ENCODE assay signal across 22 cellular contexts in genomic region chr1:28306550-28306949, GRCh38. TPM values are rescaled to one million over a fixed set of nuclear protein-coding genes. Genes with fewer than 3 reads are reported as not detected.
A peak's percentile ranks its signal among the peaks of the same experiment; 100 is the strongest.
DNase-seq lines count a peak whose midpoint lies in the region; ATAC-seq and TF ChIP-seq lines count a peak whose summit lies in the region.
"Had no signal": no experiment of that assay in that cellular context is flagged by ENCODE, and none has a peak within 500 bp of the region (broad histone marks: within the 10 kb centered on the region; RNA-seq: fewer than 3 reads in every experiment).

No MANE protein-coding gene starts in this region.

- H3K4me3 ChIP-seq in mammary epithelial cell (replicated peaks in 1 of 3; ENCODE audit: insufficient read depth in 1 of 3, low read depth in 2 of 3, low read length in 3 of 3) = no peak overlapping the region
- H3K4me3 ChIP-seq in breast epithelium = no peak overlapping the region
- no peak overlapping the region for H3K4me3 ChIP-seq in PC-3 (ENCODE audit: low read length)
- H3K4me3 ChIP-seq in gastroesophageal sphincter = no peak overlapping the region
- H3K4me3 ChIP-seq: prostate gland had no signal

- no peaks in the 10 kb centered on the region for H3F3A ChIP-seq in PC-3 (ENCODE audit: low read length, unreplicated experiment)

- H3K4me3 Mint-ChIP-seq in mesothelial cell of epicardium = no peak overlapping the region
- H3K4me3 Mint-ChIP-seq: activated CD4-positive, alpha-beta T cell treated with anti-CD3 and anti-CD28 coated beads for 36 hours; activated naive CD8-positive, alpha-beta T cell; CD4-positive, alpha-beta T cell; neural crest cell; stimulated activated memory B cell treated with anti-CD40 and anti-IgM and Interleukin-4, amounts not matched to agents 10 μg/mL and 1 μg/mL and 100 μg/mL, for 72 hours; type B pancreatic cell had no signal

- in situ Hi-C loops in mammary epithelial cell (cut with MboI; ENCODE audit: low sequenced_read_pairs in 2 of 2) = no loop called here

- H3K27ac Mint-ChIP-seq in mesothelial cell of epicardium = peak overlapping the region; percentile 66
- H3K27ac Mint-ChIP-seq: activated CD4-positive, alpha-beta T cell treated with anti-CD3 and anti-CD28 coated beads for 36 hours; activated naive CD8-positive, alpha-beta T cell; CD4-positive, alpha-beta T cell; stimulated activated memory B cell treated with anti-CD40 and anti-IgM and Interleukin-4, amounts not matched to agents 10 μg/mL and 1 μg/mL and 100 μg/mL, for 72 hours; type B pancreatic cell had no signal

- H3K9me3 Mint-ChIP-seq in mesothelial cell of epicardium = no peaks in the 10 kb centered on the region
- H3K9me3 Mint-ChIP-seq: CD4-positive, alpha-beta T cell; neural crest cell; stimulated activated memory B cell treated with anti-CD40 and anti-IgM and Interleukin-4, amounts not matched to agents 10 μg/mL and 1 μg/mL and 100 μg/mL, for 72 hours; type B pancreatic cell had no signal

- H3K36me3 Mint-ChIP-seq in mesothelial cell of epicardium = no peaks in the 10 kb centered on the region
- H3K36me3 Mint-ChIP-seq: activated naive CD8-positive, alpha-beta T cell; stimulated activated memory B cell treated with anti-CD40 and anti-IgM and Interleukin-4, amounts not matched to agents 10 μg/mL and 1 μg/mL and 100 μg/mL, for 72 hours; type B pancreatic cell had no signal

- H3K4me2 ChIP-seq in mammary epithelial cell (ENCODE audit: insufficient read depth, low read depth, low read length) (no peak overlapping the region), PC-3 (ENCODE audit: low read length) (no peak overlapping the region)

- H3K27ac ChIP-seq in mammary epithelial cell (ENCODE audit: insufficient read depth, low read depth, low read length) (no peak overlapping the region), breast epithelium (no peak overlapping the region), PC-3 (ENCODE audit: low read length) (no peak overlapping the region), gastroesophageal sphincter (no peak overlapping the region)
- H3K27ac ChIP-seq: prostate gland had no signal

- no peak for TF ChIP-seq EP300 in gastroesophageal sphincter (IDR thresholded peaks at IDR 0.05)

- CTCF ChIA-PET in mammary epithelial cell (lab: Charles Lee; ENCODE audit: low non-redundant PET) (no interaction called here), PC-3 (lab: Charles Lee) (no interaction called here)

- H3K9me3 ChIP-seq in mammary epithelial cell (replicated peaks; ENCODE audit: insufficient read depth, low read length) = no peaks in the 10 kb centered on the region
- H3K9me3 ChIP-seq in breast epithelium = no peaks in the 10 kb centered on the region
- H3K9me3 ChIP-seq in PC-3 (ENCODE audit: low read length) = no peaks in the 10 kb centered on the region
- no peaks in the 10 kb centered on the region for H3K9me3 ChIP-seq in gastroesophageal sphincter
- H3K9me3 ChIP-seq: prostate gland had no signal

- H3K4me1 Mint-ChIP-seq in mesothelial cell of epicardium = peaks cover 6% of the 10 kb centered on the region
- H3K4me1 Mint-ChIP-seq: activated CD4-positive, alpha-beta T cell treated with anti-CD3 and anti-CD28 coated beads for 36 hours; stimulated activated memory B cell treated with anti-CD40 and anti-IgM and Interleukin-4, amounts not matched to agents 10 μg/mL and 1 μg/mL and 100 μg/mL, for 72 hours had no signal

- no peaks in the 10 kb centered on the region for H3K9me2 ChIP-seq in PC-3 (replicated peaks; ENCODE audit: low read length)

- H3K36me3 ChIP-seq in mammary epithelial cell (ENCODE audit: insufficient read depth, low read length) (no peaks in the 10 kb centered on the region), breast epithelium (no peaks in the 10 kb centered on the region), PC-3 (ENCODE audit: low read depth, low read length) (no peaks in the 10 kb centered on the region), gastroesophageal sphincter (no peaks in the 10 kb centered on the region)
- H3K36me3 ChIP-seq: prostate gland had no signal

- BruUV-seq in mammary epithelial cell (replicated peaks; lab: Mats Ljungman, UMichigan) = no TSS peak
- no TSS peak for BruUV-seq in PC-3 (replicated peaks; lab: Mats Ljungman, UMichigan)

- TF ChIP-seq POLR2A in breast epithelium (IDR thresholded peaks at IDR 0.05) (no peak), gastroesophageal sphincter (IDR thresholded peaks at IDR 0.05) (no peak)

- DNase-seq in mammary epithelial cell (no peak), breast epithelium (ENCODE audit: low spot score in 2 of 2) (no peak), PC-3 (no peak), mesothelial cell of epicardium (ENCODE audit: low spot score in 2 of 2, unreplicated experiment in 2 of 2) (no peak), NCI-H128 (lab: John Stamatoyannopoulos, UW; ENCODE audit: unreplicated experiment) (no peak)
- DNase-seq in activated CD8-positive, alpha-beta memory T cell treated with anti-CD3 and anti-CD28 coated beads, Interleukin-2, amount 50 U/mL, for 4 hours = no peak
- DNase-seq in activated CD4-positive, alpha-beta T cell treated with anti-CD3 and anti-CD28 coated beads, Interleukin-2, amount 50 U/mL, for 1 hour = no peak
- DNase-seq: activated CD4-positive, alpha-beta T cell treated with anti-CD3 and anti-CD28 coated beads for 36 hours; activated T-cell treated with anti-CD3 and anti-CD28 coated beads for 4 hours; aorta; CD4-positive, alpha-beta T cell; effector CD8-positive, alpha-beta T cell; mesenchymal stem cell; NCI-H146; SIG-M5 had no signal

- intact Hi-C loops in mammary epithelial cell (cut with micrococcal nuclease) (no loop called here), breast epithelium (cut with DNase I; ENCODE audit: low total_unique reads) (no loop called here), PC-3 (cut with micrococcal nuclease) (no loop called here)

- no peak for ATAC-seq in PC-3
- ATAC-seq in gastroesophageal sphincter = no peak
- ATAC-seq: activated CD4-positive, alpha-beta T cell treated with anti-CD3 and anti-CD28 coated beads for 36 hours; left lobe of liver; stimulated activated memory B cell treated with anti-CD40 and anti-IgM and Interleukin-4, amounts not matched to agents 10 μg/mL and 1 μg/mL and 100 μg/mL, for 72 hours had no signal

- no peaks in the 10 kb centered on the region for H4K20me1 ChIP-seq in mammary epithelial cell (ENCODE audit: insufficient read depth, low read length)
- no peaks in the 10 kb centered on the region for H4K20me1 ChIP-seq in PC-3 (ENCODE audit: low read length)

- H3K79me2 ChIP-seq in mammary epithelial cell (ENCODE audit: insufficient read depth, low read length) = no peaks in the 10 kb centered on the region
- H3K79me2 ChIP-seq in PC-3 (ENCODE audit: low read length) = no peaks in the 10 kb centered on the region

- H2AFZ ChIP-seq in mammary epithelial cell (ENCODE audit: low read depth, low read length) = peak overlapping the region; percentile 44
- H2AFZ ChIP-seq in PC-3 (ENCODE audit: low read length) = peak overlapping the region; percentile 65

- no peaks in the 10 kb centered on the region for H3K27me3 Mint-ChIP-seq in mesothelial cell of epicardium (ENCODE audit: low read depth)
- H3K27me3 Mint-ChIP-seq: activated CD4-positive, alpha-beta T cell treated with anti-CD3 and anti-CD28 coated beads for 36 hours; CD4-positive, alpha-beta T cell; stimulated activated memory B cell treated with anti-CD40 and anti-IgM and Interleukin-4, amounts not matched to agents 10 μg/mL and 1 μg/mL and 100 μg/mL, for 72 hours; type B pancreatic cell had no signal

- H3K27me3 ChIP-seq in mammary epithelial cell (ENCODE audit: insufficient read depth, low read length) (no peaks in the 10 kb centered on the region), breast epithelium (no peaks in the 10 kb centered on the region), PC-3 (ENCODE audit: low read length) (no peaks in the 10 kb centered on the region), gastroesophageal sphincter (peaks cover 29% of the 10 kb centered on the region)

- no peak overlapping the region for H3K9ac ChIP-seq in mammary epithelial cell (ENCODE audit: insufficient read depth, low read length)
- H3K9ac ChIP-seq in PC-3 (ENCODE audit: low read length) = no peak overlapping the region

- dilution Hi-C loops in mammary epithelial cell (cut with HindIII; ENCODE audit: low sequenced_read_pairs) = loop anchor here (5.0 kb wide), 1 partner anchor 94 kb away; no protein-coding TSS in a partner anchor

- POLR2A ChIA-PET in PC-3 (lab: Charles Lee; ENCODE audit: unreplicated experiment) = no interaction called here

- TF ChIP-seq CTCF in mammary epithelial cell (conservative IDR thresholded peaks at IDR 0.05 in 1 of 2, IDR thresholded peaks at IDR 0.05 in 1 of 2; ENCODE audit: extremely low read depth in 1 of 2, insufficient read depth in 1 of 2, low read depth in 1 of 2, low read length in 2 of 2) (no peak), breast epithelium (IDR thresholded peaks at IDR 0.05) (no peak), PC-3 (conservative IDR thresholded peaks at IDR 0.05; ENCODE audit: low read depth, low read length) (no peak), mesothelial cell of epicardium (IDR thresholded peaks at IDR 0.05; ENCODE audit: unreplicated experiment) (no peak), gastroesophageal sphincter (IDR thresholded peaks at IDR 0.05) (no peak)

- H3K4me1 ChIP-seq in mammary epithelial cell (ENCODE audit: insufficient read depth, low read length) (peaks cover under 1% of the 10 kb centered on the region), breast epithelium (no peaks in the 10 kb centered on the region), PC-3 (ENCODE audit: insufficient read depth, low read length) (no peaks in the 10 kb centered on the region), gastroesophageal sphincter (no peaks in the 10 kb centered on the region)
- H3K4me1 ChIP-seq: prostate gland had no signal

RNA-seq across cellular contexts. Expression of gene MED18, which starts 22.3 kb away (rescaled TPM):
- total RNA-seq in mammary epithelial cell (10 to 100 TPM; 15.1 to 16.7 TPM), breast epithelium (10 to 100 TPM in 2 of 3 donors, 1 to 10 TPM in 1; 8.3 to 14.4 (median 12.6) TPM), PC-3 (2014; rRNA removed) (10.1 and 13.6 TPM in 2 replicates), mesothelial cell of epicardium (9.2 to 11.7 TPM (median 9.9 TPM) in 3 replicates), gastroesophageal sphincter (10 to 100 TPM in 3 of 4 donors, 1 to 10 TPM in 1; 8.5 to 21.0 (median 18.2) TPM)
- polyA plus RNA-seq in mammary epithelial cell = 21.5 TPM
- polyA minus RNA-seq in mammary epithelial cell = 89.2 TPM

RNA-seq across cellular contexts. Expression of gene SESN2, which starts 47.2 kb away (rescaled TPM):
- 10 to 100 TPM; 83.0 to 98.5 TPM for total RNA-seq in mammary epithelial cell
- polyA plus RNA-seq in mammary epithelial cell = 21.5 TPM
- polyA minus RNA-seq in mammary epithelial cell = 23.6 TPM
- total RNA-seq in breast epithelium = 10 to 100 TPM in 2 of 3 donors, 1 to 10 TPM in 1; 10.0 to 16.0 (median 12.5) TPM
- 6.9 and 10.7 TPM in 2 replicates for total RNA-seq in PC-3 (2014; rRNA removed)
- total RNA-seq in mesothelial cell of epicardium = 19.4 to 21.4 TPM (median 21.1 TPM) in 3 replicates
- 1 to 10 TPM; 7.7 to 10.0 (median 8.3) TPM for total RNA-seq in gastroesophageal sphincter
